ENCODE assay signal across 9 cellular contexts in genomic region chr20:53839423-53840176, GRCh38.
DNase-seq lines count a peak whose midpoint lies in the region; ATAC-seq and TF ChIP-seq lines count a peak whose summit lies in the region.
"Had no signal": no experiment of that assay in that cellular context is flagged by ENCODE, and none has a peak within 500 bp of the region (broad histone marks: within the 10 kb centered on the region; RNA-seq: fewer than 3 reads in every experiment).

No MANE protein-coding gene starts in this region.

- peak; percentile 47 for ATAC-seq in GM19372 (IDR thresholded peaks at IDR 0.05; ENCODE audit: low read depth, unreplicated experiment)
- ATAC-seq in HG03354 (IDR thresholded peaks at IDR 0.05; ENCODE audit: poor library complexity, severe bottlenecking, unreplicated experiment) = peak; percentile 70

- H3K9me3 ChIP-seq in colonic mucosa (no peaks in the 10 kb centered on the region), BE2C (no peaks in the 10 kb centered on the region)

- peak overlapping the region; percentile 85 for H3K27ac ChIP-seq in colonic mucosa
- H3K27ac ChIP-seq: VCaP had no signal

- H3K27me3 ChIP-seq in colonic mucosa (no peaks in the 10 kb centered on the region), BE2C (no peaks in the 10 kb centered on the region)

- H3K4me1 ChIP-seq in colonic mucosa = peaks cover 9% of the 10 kb centered on the region
- H3K4me1 ChIP-seq in BE2C = no peaks in the 10 kb centered on the region

- peak overlapping the region in 1 of 2 donors; percentile 77 for H3K9ac ChIP-seq in colonic mucosa (ENCODE audit: low read depth in 2 of 2, low read length in 2 of 2)

- H3K4me3 ChIP-seq in colonic mucosa = no peak overlapping the region
- H3K4me3 ChIP-seq in BE2C (ENCODE audit: low read depth, low read length) = no peak overlapping the region

- no peak for TF ChIP-seq CTCF in colonic mucosa (IDR thresholded peaks at IDR 0.05)
- no peak for TF ChIP-seq CTCF in GM13976 (IDR thresholded peaks at IDR 0.05; ENCODE audit: borderline replicate concordance, control extremely low read depth, extremely low read depth, insufficient read depth, missing control alignments)
- TF ChIP-seq CTCF in BE2C (IDR thresholded peaks at IDR 0.05; ENCODE audit: low read depth, low read length) = no peak

- H3K36me3 ChIP-seq in colonic mucosa (no peaks in the 10 kb centered on the region), BE2C (no peaks in the 10 kb centered on the region)

- intact Hi-C loops in colonic mucosa (cut with DNase I) = no loop called here

- DNase-seq in T-helper 22 cell (ENCODE audit: low read depth) = peak; percentile 26
- peak; percentile 68 for DNase-seq in colonic mucosa
- peak; percentile 31 to 47 for DNase-seq in stimulated activated CD8-positive, alpha-beta memory T cell treated with anti-CD3 and anti-CD28 coated beads, Interleukin-15, amount 100 ng/mL, for 48 hours (ENCODE audit: low read depth in 2 of 2)
- DNase-seq in GM13976 (ENCODE audit: low spot score) = no peak
- no peak for DNase-seq in BE2C
- no peak for DNase-seq in cerebellar nuclear complex (lab: John Stamatoyannopoulos, UW)

- in situ Hi-C loops in GM13976 (cut with MboI; ENCODE audit: low sequenced_read_pairs, unreplicated experiment) = no loop called here

Comparison
In these comparisons a context has a peak if more than half of its experiments do, and no peak if none do; other contexts are left out.
1. DNase-seq: peak in T-helper 22 cell (single experiment), colonic mucosa (single experiment) and stimulated activated CD8-positive, alpha-beta memory T cell treated with anti-CD3 and anti-CD28 coated beads, Interleukin-15, amount 100 ng/mL, for 48 hours (2 of 2); none in GM13976 (single experiment), BE2C (single experiment) and cerebellar nuclear complex (0 of 2).